ENCODE assay signal across 17 cellular contexts in the genomic region with DNA sequence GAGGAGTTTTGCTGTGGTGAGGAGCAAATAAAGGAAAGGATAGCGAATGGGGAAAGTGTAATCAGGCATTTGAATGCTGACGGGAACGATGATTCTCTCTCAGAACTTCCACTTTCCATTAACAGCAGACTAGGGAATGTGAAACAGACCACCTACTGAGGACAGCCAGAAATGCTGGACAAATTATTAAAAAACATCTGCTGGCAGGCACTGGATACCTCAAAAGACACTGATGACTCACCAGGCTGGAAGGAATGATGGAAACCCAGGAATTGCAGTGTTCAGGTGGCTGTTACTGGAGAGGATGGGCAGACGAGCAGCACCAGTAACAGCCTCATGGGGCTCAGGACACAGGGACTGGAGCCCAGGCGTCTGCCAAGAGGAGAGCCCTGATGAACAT. TPM values are rescaled to one million over a fixed set of nuclear protein-coding genes. Genes with fewer than 3 reads are reported as not detected.
DNase-seq lines count a peak whose midpoint lies in the region; ATAC-seq and TF ChIP-seq lines count a peak whose summit lies in the region.
"Had no signal": no experiment of that assay in that cellular context is flagged by ENCODE, and none has a peak within 500 bp of the region (broad histone marks: within the 10 kb centered on the region; RNA-seq: fewer than 3 reads in every experiment).

No MANE protein-coding gene starts in this region.

- no peak overlapping the region for H3K27ac ChIP-seq in GM23248
- H3K27ac ChIP-seq in vagina = no peak overlapping the region
- H3K27ac ChIP-seq in smooth muscle cell (ENCODE audit: low read depth) = no peak overlapping the region
- H3K27ac ChIP-seq: body of pancreas, Peyer's patch had no signal

- peaks cover 9% of the 10 kb centered on the region for H3K4me1 Mint-ChIP-seq in WTC11

- no peak for TF ChIP-seq POLR2A in vagina (IDR thresholded peaks at IDR 0.05)

- H3K36me3 Mint-ChIP-seq in WTC11 = peaks cover 2% of the 10 kb centered on the region; the same call in 1 of the 2 replicates

- H2AFZ ChIP-seq in GM23248 (no peak overlapping the region), smooth muscle cell (ENCODE audit: low read depth) (no peak overlapping the region)

- H3K27ac Mint-ChIP-seq in WTC11 = peak overlapping the region; percentile 26; the same call in 1 of the 2 replicates
- H3K27ac Mint-ChIP-seq: HFFc6 had no signal

- no peak; the same call in 1 of the 2 replicates for ATAC-seq in WTC11
- ATAC-seq: body of pancreas, left colon had no signal

- H3K4me2 ChIP-seq in GM23248 (ENCODE audit: unreplicated experiment) (no peak overlapping the region), smooth muscle cell (no peak overlapping the region)

- intact Hi-C loops in vagina (cut with DNase I) = no loop called here

- H3K9ac ChIP-seq in GM23248 = no peak overlapping the region
- H3K9ac ChIP-seq in smooth muscle cell (ENCODE audit: low read depth) = no peak overlapping the region

- H3K36me3 ChIP-seq in GM23248 (ENCODE audit: low read depth) = no peaks in the 10 kb centered on the region
- H3K36me3 ChIP-seq in vagina = no peaks in the 10 kb centered on the region
- H3K36me3 ChIP-seq in smooth muscle cell (ENCODE audit: low read depth) = no peaks in the 10 kb centered on the region
- H3K36me3 ChIP-seq: Peyer's patch had no signal

- H3K79me2 ChIP-seq in GM23248 (ENCODE audit: insufficient read depth) (no peaks in the 10 kb centered on the region), smooth muscle cell (ENCODE audit: low read depth) (no peaks in the 10 kb centered on the region)

- H3K9me3 ChIP-seq in GM23248 (ENCODE audit: low read depth) (no peaks in the 10 kb centered on the region), vagina (no peaks in the 10 kb centered on the region), smooth muscle cell (replicated peaks; ENCODE audit: low read depth) (no peaks in the 10 kb centered on the region)
- H3K9me3 ChIP-seq: body of pancreas, Peyer's patch had no signal

- no peaks in the 10 kb centered on the region for H3K27me3 Mint-ChIP-seq in WTC11 (ENCODE audit: low read depth)
- H3K27me3 Mint-ChIP-seq: CD8-positive, alpha-beta memory T cell had no signal

- H3K4me3 ChIP-seq in GM23248 (no peak overlapping the region), foreskin fibroblast (ENCODE audit: low read depth in 1 of 2, low read length in 2 of 2) (no peak overlapping the region), vagina (no peak overlapping the region), smooth muscle cell (no peak overlapping the region)
- H3K4me3 ChIP-seq: body of pancreas, Peyer's patch had no signal

- no peaks in the 10 kb centered on the region for H3K9me2 ChIP-seq in GM23248 (ENCODE audit: insufficient read depth)

- no peak overlapping the region for H3K4me3 Mint-ChIP-seq in WTC11
- H3K4me3 Mint-ChIP-seq: HFFc6, neural crest cell had no signal

- TF ChIP-seq CTCF in WTC11 (IDR thresholded peaks at IDR 0.05) = no peak
- TF ChIP-seq CTCF in foreskin fibroblast (IDR thresholded peaks at IDR 0.05; ENCODE audit: low read depth, low read length) = no peak
- TF ChIP-seq CTCF in vagina (IDR thresholded peaks at IDR 0.05) = no peak
- no peak for TF ChIP-seq CTCF in smooth muscle cell (IDR thresholded peaks at IDR 0.05; ENCODE audit: borderline replicate concordance, insufficient read depth, poor library complexity, severe bottlenecking)

- CTCF ChIA-PET in WTC11 (lab: Charles Lee) = no interaction called here

- DNase-seq in ACHN (peak; percentile 37), GM23248 (peak; percentile 45), WTC11 (ENCODE audit: low spot score) (no peak), foreskin fibroblast (peak; percentile 19 to 53), NOMO-1 treated with dmso at 0.1 percent for 144 hours (lab: John Stamatoyannopoulos, UW; ENCODE audit: unreplicated experiment) (no peak), NCI-H2081 (lab: John Stamatoyannopoulos, UW) (no peak), vagina (ENCODE audit: extremely low spot score in 2 of 2) (no peak), smooth muscle cell (lab: John Stamatoyannopoulos, UW; ENCODE audit: unreplicated experiment) (no peak)
- DNase-seq: activated T-cell treated with anti-CD3 and anti-CD28 coated beads for 4 hours; body of pancreas; CD8-positive, alpha-beta memory T cell; erythroblast; HFFc6; left colon; NCI-H2171; Peyer's patch had no signal

- H3K9me3 Mint-ChIP-seq in WTC11 = no peaks in the 10 kb centered on the region
- H3K9me3 Mint-ChIP-seq: CD8-positive, alpha-beta memory T cell; HFFc6; neural crest cell had no signal

- no peaks in the 10 kb centered on the region for H3F3A ChIP-seq in GM23248 (ENCODE audit: insufficient read depth)
- H3F3A ChIP-seq in smooth muscle cell (ENCODE audit: low read depth) = no peaks in the 10 kb centered on the region

- H4K20me1 ChIP-seq in GM23248 (ENCODE audit: insufficient read depth) = no peaks in the 10 kb centered on the region
- H4K20me1 ChIP-seq in smooth muscle cell (ENCODE audit: low read depth) = no peaks in the 10 kb centered on the region

- in situ Hi-C loops in ACHN (cut with HindIII; ENCODE audit: low pct_ligation_motif_present, low pct_unique_long_range_greater_than_20kb, low sequenced_read_pairs) = no loop called here
- in situ Hi-C loops in GM23248 (cut with MboI) = no loop called here

- WGBS in GM23248 (ENCODE audit: low coverage in 1 of 2, low lambda C conversion rate in 2 of 2, missing lambda C conversion rate in 2 of 2), 2 experiments = 85 to 86% methylated on average over 5 of the region's 5 CpGs
- WGBS in smooth muscle cell (ENCODE audit: low lambda C conversion rate) = 55% methylated on average over 5 of the region's 5 CpGs

- POLR2A ChIA-PET in WTC11 (lab: Charles Lee) = no interaction called here

- H3K27me3 ChIP-seq in GM23248 (replicated peaks; ENCODE audit: insufficient read depth) (no peaks in the 10 kb centered on the region), vagina (no peaks in the 10 kb centered on the region), smooth muscle cell (ENCODE audit: low read depth) (no peaks in the 10 kb centered on the region)
- H3K27me3 ChIP-seq: body of pancreas, Peyer's patch had no signal

- H3K4me1 ChIP-seq in GM23248 (ENCODE audit: insufficient read depth) (peaks cover 4% of the 10 kb centered on the region; the same call in 1 of the 2 replicates), vagina (no peaks in the 10 kb centered on the region), smooth muscle cell (ENCODE audit: low read depth) (peaks cover 5% of the 10 kb centered on the region)
- H3K4me1 ChIP-seq: body of pancreas, Peyer's patch had no signal

TF ChIP-seq in WTC11, 78 proteins besides CTCF, POLR2A, EP300 and RAD21:
- no peak for TF ChIP-seq CREM (CRISPR knock-in tag; IDR thresholded peaks at IDR 0.05)
- TF ChIP-seq, protein P1, sequence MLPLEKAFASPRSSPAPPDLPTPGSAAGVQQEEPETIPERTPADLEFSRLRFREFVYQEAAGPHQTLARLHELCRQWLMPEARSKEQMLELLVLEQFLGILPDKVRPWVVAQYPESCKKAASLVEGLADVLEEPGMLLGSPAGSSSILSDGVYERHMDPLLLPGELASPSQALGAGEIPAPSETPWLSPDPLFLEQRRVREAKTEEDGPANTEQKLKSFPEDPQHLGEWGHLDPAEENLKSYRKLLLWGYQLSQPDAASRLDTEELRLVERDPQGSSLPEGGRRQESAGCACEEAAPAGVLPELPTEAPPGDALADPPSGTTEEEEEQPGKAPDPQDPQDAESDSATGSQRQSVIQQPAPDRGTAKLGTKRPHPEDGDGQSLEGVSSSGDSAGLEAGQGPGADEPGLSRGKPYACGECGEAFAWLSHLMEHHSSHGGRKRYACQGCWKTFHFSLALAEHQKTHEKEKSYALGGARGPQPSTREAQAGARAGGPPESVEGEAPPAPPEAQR (CRISPR knock-in tag; IDR thresholded peaks at IDR 0.05) = no peak
- TF ChIP-seq PRDM15 (CRISPR knock-in tag; IDR thresholded peaks at IDR 0.05) = peak; percentile 67; the same call in 1 of the 2 replicates

RNA-seq across cellular contexts. Expression of gene PLA2G6, which starts 33.4 kb away (rescaled TPM):
- 5.5 and 28.3 TPM in 2 replicates for total RNA-seq in GM23248 (2014; rRNA removed; shearing (Covaris generic))
- polyA plus RNA-seq in GM23248 (2016; fragmentation: Nextera tagmentation; extraction: Ambion mirVana) (5.6 and 6.5 TPM in 2 replicates), smooth muscle cell (8.6 and 8.9 TPM in 2 replicates)
- total RNA-seq in WTC11 (2021) (29.9 to 44.1 TPM (median 37.6 TPM) in 3 replicates), vagina (35.8 TPM), smooth muscle cell (6.1 and 19.4 TPM in 2 replicates)

RNA-seq across cellular contexts. Expression of gene BAIAP2L2, which starts 37.8 kb away (rescaled TPM):
- total RNA-seq in GM23248 (2014; rRNA removed; shearing (Covaris generic)) = 12.6 and 24.3 TPM in 2 replicates
- polyA plus RNA-seq in GM23248 (2016; fragmentation: Nextera tagmentation; extraction: Ambion mirVana) (13.2 and 13.4 TPM in 2 replicates), smooth muscle cell (0.67 and 1.3 TPM in 2 replicates)
- total RNA-seq in WTC11 (2021) (3.0 to 5.7 TPM (median 4.9 TPM) in 3 replicates), vagina (not detected), smooth muscle cell (0.13 and 0.31 TPM in 2 replicates)
- polyA plus RNA-seq: CD8-positive, alpha-beta memory T cell had no signal

RNA-seq across cellular contexts. Expression of gene MAFF, which starts 53.5 kb away (rescaled TPM):
- total RNA-seq in GM23248 (2014; rRNA removed; shearing (Covaris generic)) = 68.1 and 73.0 TPM in 2 replicates
- polyA plus RNA-seq in GM23248 (2016; fragmentation: Nextera tagmentation; extraction: Ambion mirVana) = 34.6 and 37.1 TPM in 2 replicates
- 4.6 to 6.1 TPM (median 5.7 TPM) in 3 replicates for total RNA-seq in WTC11 (2021)
- 90.6 TPM for total RNA-seq in vagina
- 51.2 and 52.4 TPM in 2 replicates for total RNA-seq in smooth muscle cell
- 48.2 and 53.4 TPM in 2 replicates for polyA plus RNA-seq in smooth muscle cell

Comparison
In these comparisons a context has a peak if more than half of its experiments do, and no peak if none do; other contexts are left out.
1. DNase-seq: peak in ACHN (single experiment), GM23248 (single experiment) and foreskin fibroblast (2 of 2); none in WTC11 (single experiment), NOMO-1 treated with dmso at 0.1 percent for 144 hours (single experiment), NCI-H2081 (0 of 2), vagina (0 of 2) and smooth muscle cell (single experiment).